35 cellular contexts compared by ENCODE assay signal in genomic region chr11:134173296-134173695, GRCh38.
"Had no signal": no experiment of that assay in that cellular context is flagged by ENCODE, and none has a peak within 500 bp of the region (broad histone marks: within the 10 kb centered on the region; RNA-seq: fewer than 3 reads in every experiment).

No MANE protein-coding gene starts in this region.

- H3K4me3 ChIP-seq: MG63 had no signal

- H3K4me2 ChIP-seq: KMS-11 had no signal

- H3K27me3 ChIP-seq: MG63 had no signal

- H3K27ac ChIP-seq: KMS-11 had no signal

- H3K9ac ChIP-seq: KMS-11 had no signal

- H3K9me3 ChIP-seq: MG63 had no signal

- DNase-seq: Karpas-422, Kasumi-1, KBM-7, KG1, MG63, MM.1S, MV-4-11, NCI-H1048, NCI-H1092, NCI-H1092 treated with DMSO at 0.1 percent for 48 hours, NCI-H1105, NCI-H1105 treated with DMSO at 0.1 percent for 48 hours, NCI-H1417, NCI-H1417 treated with DMSO at 0.1 percent for 48 hours, NCI-H1436, NCI-H1436 treated with DMSO at 0.1 percent for 48 hours, NCI-H146, NCI-H1694, NCI-H1694 treated with DMSO at 0.1 percent for 48 hours, NCI-H187, NCI-H187 treated with DMSO at 0.1 percent for 48 hours, NCI-H1930, NCI-H2029, NCI-H2029 treated with DMSO at 0.1 percent for 48 hours, NCI-H2081, NCI-H2081 treated with DMSO at 0.1 percent for 48 hours, NCI-H2107, NCI-H2171, NCI-H2171 treated with DMSO at 0.1 percent for 48 hours, NCI-H2227 treated with DMSO at 0.1 percent for 48 hours, NCI-H226, NCI-H345, NCI-H446, NCI-H446 treated with DMSO at 0.1 percent for 48 hours had no signal
